1 cellular context compared by ENCODE assay signal in genomic region chr6:159788276-159788675, GRCh38.
TF ChIP-seq lines count a peak whose summit lies in the region.

No MANE protein-coding gene starts in this region.

TF ChIP-seq in K562, 482 proteins besides CTCF, POLR2A, EP300 and RAD21:
- TF ChIP-seq NCOA6 (IDR thresholded peaks at IDR 0.05) (no peak), RERE (CRISPR knock-in tag; IDR thresholded peaks at IDR 0.05; ENCODE audit: borderline replicate concordance) (no peak), SIN3A (IDR thresholded peaks at IDR 0.05; ENCODE audit: borderline replicate concordance in 2 of 2, control insufficient read depth in 1 of 2, low read depth in 2 of 2, low read length in 2 of 2) (0 out of 4 replicates have a peak, but pooled peaks of 1 of the 2 experiments have one; percentile 20), ZBTB43 (CRISPR knock-in tag; IDR thresholded peaks at IDR 0.05) (0 out of 2 replicates have a peak, but pooled peaks have one; percentile 41), CBX2 (IDR thresholded peaks at IDR 0.05; ENCODE audit: insufficient read depth, low read length, poor library complexity, severe bottlenecking) (no peak), MLLT1 (IDR thresholded peaks at IDR 0.05) (peak in 1 of 2 experiments; percentile 13; a peak in 1 of 4 replicates), MNT (conservative IDR thresholded peaks at IDR 0.05) (no peak)
